In the genomic region with DNA sequence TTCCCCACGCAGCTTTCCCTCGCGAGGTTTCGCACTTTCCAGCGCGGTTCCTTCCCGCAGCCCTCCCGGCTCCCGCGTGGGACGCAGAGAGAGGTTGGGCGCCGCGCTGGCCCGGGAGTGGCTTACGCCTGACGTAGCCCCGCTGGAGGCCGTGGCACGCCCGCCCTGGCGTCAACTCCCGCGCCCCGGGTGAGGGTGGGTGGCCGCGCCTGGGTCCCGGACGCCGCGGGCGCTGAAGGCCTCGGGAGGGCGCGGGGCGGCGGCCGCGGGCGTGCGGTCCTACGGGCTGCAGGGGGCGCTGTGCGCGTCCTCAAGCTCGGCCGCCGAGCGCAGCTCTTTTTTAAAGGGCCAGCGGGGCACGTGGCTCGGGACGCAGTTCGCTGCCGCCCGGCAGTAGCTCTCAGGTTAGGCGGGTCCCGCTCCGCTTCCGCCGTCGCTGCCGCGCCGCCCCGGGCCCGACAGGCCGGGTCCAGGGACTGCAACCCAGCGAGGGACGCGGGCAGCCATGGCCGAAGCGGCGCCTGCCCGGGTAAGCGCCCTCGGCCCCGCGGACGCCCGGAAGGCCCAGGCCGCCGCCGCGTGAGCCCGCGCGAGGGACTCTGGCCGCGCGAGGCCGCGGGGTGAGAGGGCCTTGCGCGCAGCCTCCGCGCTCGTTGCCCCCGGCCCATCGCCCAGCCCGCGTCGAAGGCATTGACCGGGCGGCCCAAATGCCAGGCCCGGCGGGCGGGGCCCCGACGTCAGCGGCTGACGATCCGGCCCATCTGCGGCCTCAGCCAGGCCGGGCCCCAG, we compare ENCODE assay signal across 8 cellular contexts.
DNase-seq lines count a peak whose midpoint lies in the region; ATAC-seq and TF ChIP-seq lines count a peak whose summit lies in the region.

A gene (plus strand): TSS at position 368 of the 789 bp plus-strand sequence. CDS start 138 bp downstream, at position 506.

- peak; percentile 63 for ATAC-seq in GM18870 (IDR thresholded peaks at IDR 0.05; ENCODE audit: unreplicated experiment)
- ATAC-seq in HG03108 (IDR thresholded peaks at IDR 0.05; ENCODE audit: unreplicated experiment), result peak; percentile 87
- ATAC-seq in activated CD4-positive, CD25-positive, alpha-beta regulatory T cell treated with anti-CD3 and anti-CD28 coated beads, Interleukin-2, amount 50 U/mL, for 24 hours, result peak; percentile 93

- DNase-seq in AG09309 (ENCODE audit: low read depth), result peak; percentile 57
- DNase-seq in NCI-H2227 treated with DMSO at 0.1 percent for 48 hours (lab: John Stamatoyannopoulos, UW), result peak; percentile 67
- peak; percentile 77 for DNase-seq in cerebellar cortex (ENCODE audit: low spot score)
- DNase-seq in kidney glomerular epithelial cell (lab: John Stamatoyannopoulos, UW), result peak; percentile 90
- DNase-seq in stimulated activated CD4-positive, alpha-beta T cell treated with anti-CD3 and anti-CD28 coated beads, Interleukin-15, amount 100 ng/mL, for 48 hours (ENCODE audit: low read depth in 2 of 2), result peak; percentile 73 to 81

- peak within 1 kb of the TSS; percentile 45 for H3K4me3 ChIP-seq in AG09309 (ENCODE audit: control insufficient read depth, low read depth, low read length)

- TF ChIP-seq CTCF in AG09309 (IDR thresholded peaks at IDR 0.05; ENCODE audit: control insufficient read depth, insufficient read depth, low read depth, low read length, missing control alignments), result peak; percentile 52

Comparison
In these comparisons a context has a peak if more than half of its experiments do, and no peak if none do; other contexts are left out.
1. Peak in every context shown above with its lines: DNase-seq, ATAC-seq and H3K4me3 ChIP-seq.